In genomic region chr6:55777461-55777860, GRCh38 we compare ENCODE assay signal across 19 cellular contexts.
DNase-seq lines count a peak whose midpoint lies in the region; ATAC-seq, FAIRE-seq and TF ChIP-seq lines count a peak whose summit lies in the region.
"Had no signal": no experiment of that assay in that cellular context is flagged by ENCODE, and none has a peak within 500 bp of the region (broad histone marks: within the 10 kb centered on the region; RNA-seq: fewer than 3 reads in every experiment).

No MANE protein-coding gene starts in this region.

- H2BK12ac ChIP-seq in H1 (ENCODE audit: low read depth, low read length), result no peak overlapping the region

- no peak overlapping the region for H3K4me2 ChIP-seq in H1 (ENCODE audit: insufficient read depth in 1 of 2, low read depth in 2 of 2, low read length in 2 of 2)
- H3K4me2 ChIP-seq: KMS-11 had no signal

- H3K9me3 ChIP-seq in Panc1 (ENCODE audit: control insufficient read depth, insufficient read depth, low read depth, low read length) (no peaks in the 10 kb centered on the region), H1 (ENCODE audit: insufficient read depth in 2 of 2, low read depth in 1 of 2, low read length in 1 of 2) (no peaks in the 10 kb centered on the region), stomach (no peaks in the 10 kb centered on the region)
- H3K9me3 ChIP-seq: SJCRH30 had no signal

- no peaks in the 10 kb centered on the region for H3K79me2 ChIP-seq in H1 (ENCODE audit: control insufficient read depth in 1 of 2, insufficient read depth in 2 of 2, low read length in 2 of 2)

- H3K14ac ChIP-seq in H1 (ENCODE audit: insufficient read length), result no peak overlapping the region

- no peak for TF ChIP-seq RAD21 in H1 (IDR thresholded peaks at IDR 0.05 in 1 of 2, conservative IDR thresholded peaks at IDR 0.05 in 1 of 2; ENCODE audit: low read depth in 2 of 2, low read length in 2 of 2)

- no peak overlapping the region for H4K91ac ChIP-seq in H1 (replicated peaks; ENCODE audit: insufficient read length, low read length)

- no peak overlapping the region for H2BK20ac ChIP-seq in H1 (ENCODE audit: low read length)

- TF ChIP-seq POLR2A in H1 (IDR thresholded peaks at IDR 0.05; ENCODE audit: control extremely low read depth in 1 of 2, low read depth in 2 of 2, low read length in 2 of 2), result no peak
- TF ChIP-seq POLR2A in stomach (IDR thresholded peaks at IDR 0.05), result no peak

- no peak overlapping the region for H3K4ac ChIP-seq in H1 (replicated peaks; ENCODE audit: insufficient read length, low read depth, low read length)

- no peak overlapping the region for H4K8ac ChIP-seq in H1 (ENCODE audit: extremely low read depth, insufficient read depth, low read length)

- H3K18ac ChIP-seq in H1 (ENCODE audit: extremely low read depth, low read length), result no peak overlapping the region

- H3K9ac ChIP-seq in H1 (replicated peaks in 1 of 4; ENCODE audit: extremely low read depth in 1 of 4, low read depth in 3 of 4, low read length in 3 of 4), result no peak overlapping the region
- H3K9ac ChIP-seq: KMS-11 had no signal

- CTCF ChIA-PET in Panc1 (lab: Charles Lee) (no interaction called here), H1 (lab: Charles Lee; ENCODE audit: partially characterized antibody) (interaction anchor here (1.2 kb wide), 1 partner anchor 129 kb away, joined by 3 read pairs; no protein-coding TSS in a partner anchor)

- DNase-seq in HT1080 (ENCODE audit: low read depth) (peak; percentile 31), Panc1 (ENCODE audit: low read depth, low spot score) (no peak), H1 (ENCODE audit: low read depth in 1 of 2, low spot score in 2 of 2) (no peak), iris pigment epithelial cell (ENCODE audit: low read depth) (peak; percentile 63), mucosa of gallbladder (ENCODE audit: low spot score) (no peak), stomach (no peak)
- DNase-seq: Calu3; CD4-positive, alpha-beta T cell; MM.1S; NCI-H1417 treated with DMSO at 0.1 percent for 48 hours; NCI-H2029; NCI-H2171 treated with DMSO at 0.1 percent for 48 hours; NCI-H510A treated with DMSO at 0.1 percent for 48 hours; SJCRH30 had no signal

- H3K4me1 ChIP-seq in Panc1 (ENCODE audit: control insufficient read depth, insufficient read depth, low read length) (peaks cover 28% of the 10 kb centered on the region; the same call in 1 of the 2 replicates), H1 (replicated peaks in 1 of 4; ENCODE audit: control insufficient read depth in 3 of 4, insufficient read depth in 4 of 4, low read length in 3 of 4) (peaks cover 0 to 7% (median 3%) of the 10 kb centered on the region in 4 experiments; a peak in 3 of 7 replicates), stomach (peaks cover 0 to 11% (median 4%) of the 10 kb centered on the region in 4 donors)
- H3K4me1 ChIP-seq: SJCRH30 had no signal

- no peaks in the 10 kb centered on the region; the same call in 1 of the 2 replicates for H3K36me3 ChIP-seq in Panc1 (ENCODE audit: control insufficient read depth, insufficient read depth, low read length)
- no peaks in the 10 kb centered on the region for H3K36me3 ChIP-seq in H1 (ENCODE audit: control insufficient read depth in 2 of 4, insufficient read depth in 4 of 4, low read length in 3 of 4)
- H3K36me3 ChIP-seq in stomach, result no peaks in the 10 kb centered on the region

- BruUV-seq in Panc1 (replicated peaks; lab: Mats Ljungman, UMichigan), result no TSS peak

- no peak overlapping the region for H2AK5ac ChIP-seq in H1 (ENCODE audit: low read depth, low read length)

- no peak overlapping the region for H3K23ac ChIP-seq in H1 (ENCODE audit: insufficient read length)

- no peak overlapping the region for H2BK120ac ChIP-seq in H1 (replicated peaks; ENCODE audit: low read depth, low read length)

- H3K23me2 ChIP-seq in H1 (ENCODE audit: low read depth, low read length), result no peaks in the 10 kb centered on the region

- TF ChIP-seq EP300 in H1 (IDR thresholded peaks at IDR 0.05; ENCODE audit: borderline replicate concordance in 1 of 2, low read depth in 2 of 2, low read length in 2 of 2) (no peak), stomach (IDR thresholded peaks at IDR 0.05) (no peak)

- TF ChIP-seq CTCF in Panc1 (IDR thresholded peaks at IDR 0.05), result no peak
- no peak for TF ChIP-seq CTCF in H1 (IDR thresholded peaks at IDR 0.05; ENCODE audit: control extremely low read depth in 1 of 3, insufficient read depth in 1 of 3, low read depth in 1 of 3, low read length in 3 of 3)
- TF ChIP-seq CTCF in stomach (IDR thresholded peaks at IDR 0.05), result no peak

- no peak for ATAC-seq in Panc1
- no peak for ATAC-seq in HG03280 (IDR thresholded peaks at IDR 0.05; ENCODE audit: unreplicated experiment)

- 90% methylated on average over 1 of the region's 1 CpG; no CpG with 5 or more reads in 1 of the 2 experiments for WGBS in H1 (ENCODE audit: extremely low coverage in 1 of 2, insufficient coverage in 1 of 2, insufficient read length in 1 of 2, insufficient replicate concordance in 2 of 2, low coverage in 1 of 2, low lambda C conversion rate in 2 of 2, missing lambda C conversion rate in 1 of 2), 2 experiments
- WGBS in stomach, 5 donors, result 89 to 97% (median 90%) methylated on average over 1 of the region's 1 CpG

- no peak overlapping the region for H2BK15ac ChIP-seq in H1 (ENCODE audit: low read length)

- H3K4me3 ChIP-seq in Panc1 (ENCODE audit: low read depth in 2 of 2, low read length in 2 of 2) (no peak overlapping the region), H1 (ENCODE audit: extremely low read depth in 1 of 4, insufficient read depth in 2 of 4, low read depth in 3 of 4, low read length in 4 of 4) (no peak overlapping the region), stomach (no peak overlapping the region)
- H3K4me3 ChIP-seq: SJCRH30 had no signal

- no peaks in the 10 kb centered on the region for H3K79me1 ChIP-seq in H1 (ENCODE audit: low read depth, low read length)

- no peaks in the 10 kb centered on the region for H4K20me1 ChIP-seq in H1 (replicated peaks in 1 of 2; ENCODE audit: control insufficient read depth in 1 of 2, insufficient read depth in 2 of 2, low read length in 2 of 2)

- POLR2A ChIA-PET in Panc1 (lab: Charles Lee), result interaction anchor here (0.6 kb wide), 1 partner anchor 297 kb away, joined by 3 read pairs; no protein-coding TSS in a partner anchor
- POLR2A ChIA-PET in H1 (lab: Charles Lee; ENCODE audit: partially characterized antibody), result no interaction called here

- in situ Hi-C loops in Panc1 (cut with HindIII; ENCODE audit: low pct_unique_long_range_greater_than_20kb, low sequenced_read_pairs), result no loop called here

- H3K56ac ChIP-seq in H1 (replicated peaks; ENCODE audit: insufficient read length, low read depth, low read length), result no peak overlapping the region

- intact Hi-C loops in Panc1 (cut with micrococcal nuclease; ENCODE audit: unreplicated experiment) (loop anchor here (10.0 kb wide), 1 partner anchor 107 kb away; no protein-coding TSS in a partner anchor), stomach (cut with DNase I; ENCODE audit: low total_unique reads) (no loop called here)

- H4K5ac ChIP-seq in H1 (ENCODE audit: insufficient read length, low read depth, low read length), result no peak overlapping the region

- H2AFZ ChIP-seq in H1 (ENCODE audit: low read length), result peak overlapping the region; percentile 51; the same call in 1 of the 2 replicates

- H3K27me3 ChIP-seq in Panc1 (ENCODE audit: control insufficient read depth, insufficient read depth, low read length) (no peaks in the 10 kb centered on the region), H1 (replicated peaks in 1 of 4; ENCODE audit: control insufficient read depth in 3 of 4, extremely low read depth in 1 of 4, insufficient read depth in 3 of 4, low read length in 3 of 4) (no peaks in the 10 kb centered on the region), stomach (no peaks in the 10 kb centered on the region)
- H3K27me3 ChIP-seq: SJCRH30 had no signal

- no peak overlapping the region for H2BK5ac ChIP-seq in H1 (ENCODE audit: low read depth, low read length)

- H3K27ac ChIP-seq in Panc1 (ENCODE audit: low read length) (peak overlapping the region; percentile 82; the same call in 1 of the 2 replicates), H1 (ENCODE audit: low read depth, low read length) (no peak overlapping the region), stomach (no peak overlapping the region)
- H3K27ac ChIP-seq: KMS-11, SJCRH30 had no signal

- no peak for FAIRE-seq in H1 (lab: Jason Lieb, UNC)
- FAIRE-seq: G401.6, GM12892, GM19239 had no signal

TF ChIP-seq in H1, 55 proteins besides CTCF, POLR2A, EP300 and RAD21:
- TF ChIP-seq GABPA (IDR thresholded peaks at IDR 0.05; ENCODE audit: borderline replicate concordance, insufficient read depth, low read length), result no peak
- TF ChIP-seq KDM5A (IDR thresholded peaks at IDR 0.05; ENCODE audit: low read length), result no peak
- TF ChIP-seq TCF12 (IDR thresholded peaks at IDR 0.05; ENCODE audit: low read depth, low read length), result no peak
- TF ChIP-seq CBX5 (IDR thresholded peaks at IDR 0.05; ENCODE audit: low read depth, low read length), result no peak
- no peak for TF ChIP-seq ZNF274 (IDR thresholded peaks at IDR 0.05; ENCODE audit: borderline replicate concordance, extremely low read depth, low read length)
- TF ChIP-seq RFX5 (IDR thresholded peaks at IDR 0.05; ENCODE audit: borderline replicate concordance, low read depth, low read length), result no peak
- TF ChIP-seq PHF8 (conservative IDR thresholded peaks at IDR 0.05; ENCODE audit: low read depth, low read length), result no peak

Comparison
In these comparisons a context has a peak if more than half of its experiments do, and no peak if none do; other contexts are left out.
1. DNase-seq: peak in HT1080 (single experiment) and iris pigment epithelial cell (single experiment); none in Panc1 (single experiment), H1 (0 of 2), mucosa of gallbladder (single experiment) and stomach (single experiment).